ENCODE assay signal across 1 cellular context in the genomic region with DNA sequence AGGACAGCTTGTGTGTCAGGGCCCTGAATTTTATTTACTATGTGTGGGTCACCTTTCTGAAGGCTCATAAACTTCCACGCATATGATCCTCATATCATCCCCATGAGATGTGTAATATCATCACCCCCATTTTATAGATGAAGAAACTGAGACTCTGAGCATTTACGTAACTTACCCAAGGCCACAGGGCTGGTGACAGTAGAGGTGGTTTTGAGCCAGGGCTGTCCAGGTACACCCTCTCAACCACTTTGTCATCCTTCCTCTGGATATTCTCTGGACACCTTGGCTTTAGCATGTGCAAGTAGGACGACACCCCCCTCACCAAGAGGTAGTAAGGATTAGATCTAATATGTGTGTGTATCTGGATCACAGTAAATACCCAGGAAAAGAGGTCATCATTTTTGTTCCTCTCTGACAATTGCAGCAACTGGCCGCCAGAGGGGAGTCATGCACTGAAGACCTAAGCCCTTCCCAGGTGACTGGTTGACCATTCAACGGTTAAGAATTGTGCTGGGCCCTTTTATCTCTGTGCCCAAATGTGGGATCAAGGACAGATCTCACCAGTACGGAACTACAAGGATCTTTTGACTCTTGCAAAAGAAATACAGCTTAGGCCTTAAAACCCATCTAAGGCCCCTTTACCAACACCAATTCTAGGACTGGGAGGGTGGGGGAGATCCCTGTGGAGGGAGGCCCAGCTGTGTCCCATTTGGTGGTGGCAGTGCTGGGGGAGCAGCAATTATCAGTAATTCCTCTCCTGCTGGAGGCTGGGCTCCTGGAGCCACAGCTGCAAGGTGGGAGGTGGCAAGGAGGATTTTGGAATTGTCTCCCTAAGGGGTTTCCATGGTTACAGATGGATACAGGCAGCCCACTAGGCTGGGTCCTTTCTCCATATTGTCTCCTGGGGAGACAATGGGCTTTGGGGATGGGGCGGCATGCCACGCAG.
TF ChIP-seq lines count a peak whose summit lies in the region.

No MANE protein-coding gene starts in this region.

TF ChIP-seq in neural cell, 6 proteins besides CTCF, POLR2A, EP300 and RAD21:
- TF ChIP-seq, protein P1, sequence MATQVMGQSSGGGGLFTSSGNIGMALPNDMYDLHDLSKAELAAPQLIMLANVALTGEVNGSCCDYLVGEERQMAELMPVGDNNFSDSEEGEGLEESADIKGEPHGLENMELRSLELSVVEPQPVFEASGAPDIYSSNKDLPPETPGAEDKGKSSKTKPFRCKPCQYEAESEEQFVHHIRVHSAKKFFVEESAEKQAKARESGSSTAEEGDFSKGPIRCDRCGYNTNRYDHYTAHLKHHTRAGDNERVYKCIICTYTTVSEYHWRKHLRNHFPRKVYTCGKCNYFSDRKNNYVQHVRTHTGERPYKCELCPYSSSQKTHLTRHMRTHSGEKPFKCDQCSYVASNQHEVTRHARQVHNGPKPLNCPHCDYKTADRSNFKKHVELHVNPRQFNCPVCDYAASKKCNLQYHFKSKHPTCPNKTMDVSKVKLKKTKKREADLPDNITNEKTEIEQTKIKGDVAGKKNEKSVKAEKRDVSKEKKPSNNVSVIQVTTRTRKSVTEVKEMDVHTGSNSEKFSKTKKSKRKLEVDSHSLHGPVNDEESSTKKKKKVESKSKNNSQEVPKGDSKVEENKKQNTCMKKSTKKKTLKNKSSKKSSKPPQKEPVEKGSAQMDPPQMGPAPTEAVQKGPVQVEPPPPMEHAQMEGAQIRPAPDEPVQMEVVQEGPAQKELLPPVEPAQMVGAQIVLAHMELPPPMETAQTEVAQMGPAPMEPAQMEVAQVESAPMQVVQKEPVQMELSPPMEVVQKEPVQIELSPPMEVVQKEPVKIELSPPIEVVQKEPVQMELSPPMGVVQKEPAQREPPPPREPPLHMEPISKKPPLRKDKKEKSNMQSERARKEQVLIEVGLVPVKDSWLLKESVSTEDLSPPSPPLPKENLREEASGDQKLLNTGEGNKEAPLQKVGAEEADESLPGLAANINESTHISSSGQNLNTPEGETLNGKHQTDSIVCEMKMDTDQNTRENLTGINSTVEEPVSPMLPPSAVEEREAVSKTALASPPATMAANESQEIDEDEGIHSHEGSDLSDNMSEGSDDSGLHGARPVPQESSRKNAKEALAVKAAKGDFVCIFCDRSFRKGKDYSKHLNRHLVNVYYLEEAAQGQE (IDR thresholded peaks at IDR 0.05; ENCODE audit: borderline replicate concordance), result no peak
- TF ChIP-seq SMC3 (conservative IDR thresholded peaks at IDR 0.05; ENCODE audit: poor library complexity), result peak; percentile 97
